Comparison of ENCODE assay signal across 25 cellular contexts in genomic region chr15:41583795-41584194, GRCh38.
"Had no signal": no experiment of that assay in that cellular context is flagged by ENCODE, and none has a peak within 500 bp of the region (broad histone marks: within the 10 kb centered on the region; RNA-seq: fewer than 3 reads in every experiment).

No MANE protein-coding gene starts in this region.

- H3K36me3 ChIP-seq: gastrocnemius medialis, pancreas, tibial nerve, WERI-Rb-1 had no signal

- H3K4me3 ChIP-seq: gastrocnemius medialis, hepatocyte, pancreas, psoas muscle, tibial nerve had no signal

- H2AFZ ChIP-seq: hepatocyte had no signal

- H3K9me3 Mint-ChIP-seq: activated CD4-positive, alpha-beta memory T cell treated with anti-CD3 and anti-CD28 coated beads for 36 hours; activated CD4-positive, alpha-beta T cell treated with anti-CD3 and anti-CD28 coated beads, Interleukin-2, amount 10 ng/mL, durations not matched to agents 24 days and 14 days; activated T-cell treated with anti-CD3 and anti-CD28 coated beads, Interleukin-2, amount 50 U/mL, for 24 hours; effector memory CD8-positive, alpha-beta T cell; nephron progenitor cell had no signal

- H3K36me3 Mint-ChIP-seq: activated CD4-positive, alpha-beta memory T cell treated with anti-CD3 and anti-CD28 coated beads for 36 hours had no signal

- H3K79me2 ChIP-seq: hepatocyte had no signal

- H3K27me3 ChIP-seq: gastrocnemius medialis, hepatocyte, pancreas, tibial nerve had no signal

- H3K4me3 Mint-ChIP-seq: activated CD4-positive, alpha-beta memory T cell treated with anti-CD3 and anti-CD28 coated beads for 36 hours; activated CD4-positive, alpha-beta T cell treated with anti-CD3 and anti-CD28 coated beads, Interleukin-2, amount 10 ng/mL, durations not matched to agents 24 days and 14 days; activated T-cell treated with anti-CD3 and anti-CD28 coated beads, Interleukin-2, amount 50 U/mL, for 24 hours; nephron progenitor cell; T-helper 17 cell had no signal

- H3K4me1 ChIP-seq: psoas muscle had no signal

- H3K27ac Mint-ChIP-seq: activated CD4-positive, alpha-beta memory T cell treated with anti-CD3 and anti-CD28 coated beads for 36 hours; activated CD4-positive, alpha-beta T cell treated with anti-CD3 and anti-CD28 coated beads, Interleukin-2, amount 10 ng/mL, durations not matched to agents 24 days and 14 days; activated T-cell treated with anti-CD3 and anti-CD28 coated beads, Interleukin-2, amount 50 U/mL, for 24 hours; effector memory CD8-positive, alpha-beta T cell; nephron progenitor cell; T-helper 17 cell had no signal

- DNase-seq: activated CD4-positive, alpha-beta memory T cell treated with anti-CD3 and anti-CD28 coated beads for 36 hours; activated CD4-positive, alpha-beta T cell treated with anti-CD3 and anti-CD28 coated beads, Interleukin-2, amount 10 ng/mL, durations not matched to agents 24 days and 14 days; activated CD4-positive, CD25-positive, alpha-beta regulatory T cell treated with anti-CD3 and anti-CD28 coated beads, Interleukin-2, amount 50 U/mL, for 72 hours; activated CD8-positive, alpha-beta memory T cell treated with anti-CD3 and anti-CD28 coated beads, Interleukin-2, amount 50 U/mL, for 4 hours; activated gamma-delta T cell; activated naive CD4-positive, alpha-beta T cell treated with anti-CD3 and anti-CD28 coated beads, Interleukin-2, amount 50 U/mL, for 16 hours; activated T-cell treated with anti-CD3 and anti-CD28 coated beads, Interleukin-2, amount 50 U/mL, for 24 hours; amygdala; caudate nucleus; cortex of kidney; effector memory CD8-positive, alpha-beta T cell; erythroblast; gastrocnemius medialis; glutamatergic neuron; left cardiac atrium; mammary epithelial cell; nephron progenitor cell; pancreas; psoas muscle; stimulated activated naive CD4-positive, alpha-beta T cell; T-helper 17 cell; T1000; WERI-Rb-1 had no signal

- H3K9me3 ChIP-seq: gastrocnemius medialis, pancreas, psoas muscle, tibial nerve had no signal

- H3K27ac ChIP-seq: gastrocnemius medialis, pancreas, psoas muscle, tibial nerve, WERI-Rb-1 had no signal
